ENCODE assay signal across 2 cellular contexts in the genomic region with DNA sequence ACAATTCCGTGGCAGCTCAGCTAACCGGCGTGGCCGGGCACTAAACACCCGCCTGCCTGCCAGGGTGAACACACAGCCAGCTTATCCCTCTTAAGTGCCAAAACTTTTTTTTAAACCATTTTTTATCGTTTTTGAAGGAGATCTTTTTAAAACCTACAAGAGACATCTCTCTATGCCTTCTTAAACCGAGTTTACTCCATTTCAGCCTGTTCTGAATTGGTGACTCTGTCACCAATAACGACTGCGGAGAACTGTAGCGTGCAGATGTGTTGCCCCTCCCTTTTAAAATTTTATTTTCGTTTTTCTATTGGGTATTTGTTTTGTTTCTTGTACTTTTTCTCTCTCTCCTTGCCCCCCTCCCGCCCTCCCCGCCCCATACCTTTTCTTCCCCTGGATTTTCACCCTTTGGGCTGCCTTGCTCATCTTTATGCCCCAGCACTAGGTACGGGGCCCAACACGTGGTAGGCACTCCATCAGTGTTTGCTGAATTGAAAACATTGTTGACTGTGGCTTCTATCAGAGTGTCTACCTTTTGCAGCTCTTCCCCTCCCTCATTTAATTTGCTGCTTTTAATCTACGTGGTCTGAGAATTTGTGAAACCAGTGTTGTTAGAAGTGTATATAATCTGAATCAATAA.
TF ChIP-seq lines count a peak whose summit lies in the region.

No MANE protein-coding gene starts in this region.

TF ChIP-seq in PFSK-1, 5 proteins besides CTCF, POLR2A, EP300 and RAD21:
- TF ChIP-seq TAF1 (IDR thresholded peaks at IDR 0.05; ENCODE audit: borderline replicate concordance, insufficient read depth, low read length) = 0 out of 2 replicates have a peak, but pooled peaks have one; percentile 5
- no peak for TF ChIP-seq FOXP2 (optimal IDR thresholded peaks at IDR 0.05; ENCODE audit: borderline replicate concordance, extremely low read depth, extremely low read length, insufficient read depth)
TF ChIP-seq in PFSK-1: peak in this region for 1.

TF ChIP-seq in endothelial cell of umbilical vein, 7 proteins besides CTCF, POLR2A, EP300 and RAD21:
- TF ChIP-seq POLR2AphosphoS5 (IDR thresholded peaks at IDR 0.05; ENCODE audit: insufficient read depth, low read depth, low read length) = no peak
- TF ChIP-seq, protein P1, sequence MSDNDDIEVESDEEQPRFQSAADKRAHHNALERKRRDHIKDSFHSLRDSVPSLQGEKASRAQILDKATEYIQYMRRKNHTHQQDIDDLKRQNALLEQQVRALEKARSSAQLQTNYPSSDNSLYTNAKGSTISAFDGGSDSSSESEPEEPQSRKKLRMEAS (IDR thresholded peaks at IDR 0.05; ENCODE audit: insufficient read depth, insufficient read length) = peak; percentile 5
- no peak for TF ChIP-seq EZH2 (IDR thresholded peaks at IDR 0.05; ENCODE audit: borderline replicate concordance, low read depth, low read length, severe bottlenecking)
TF ChIP-seq in endothelial cell of umbilical vein: peak in this region for 1.
